ENCODE assay signal across 8 cellular contexts in genomic region chr14:58238252-58239247, GRCh38. TPM values are rescaled to one million over a fixed set of nuclear protein-coding genes. Genes with fewer than 3 reads are reported as not detected.
DNase-seq lines count a peak whose midpoint lies in the region; ATAC-seq and TF ChIP-seq lines count a peak whose summit lies in the region.

No MANE protein-coding gene starts in this region.

- H3K4me3 Mint-ChIP-seq in Caco-2 (ENCODE audit: unreplicated experiment) = no peak overlapping the region
- H3K4me3 Mint-ChIP-seq in effector memory CD8-positive, alpha-beta T cell = no peak overlapping the region

- H3K27ac Mint-ChIP-seq in Caco-2 (ENCODE audit: unreplicated experiment) = no peak overlapping the region
- H3K27ac Mint-ChIP-seq in effector memory CD8-positive, alpha-beta T cell = no peak overlapping the region

- no peaks in the 10 kb centered on the region for H3K27me3 Mint-ChIP-seq in Caco-2 (ENCODE audit: insufficient read depth, unreplicated experiment)
- H3K27me3 Mint-ChIP-seq in effector memory CD8-positive, alpha-beta T cell = no peaks in the 10 kb centered on the region

- intact Hi-C loops in Caco-2 (cut with micrococcal nuclease; ENCODE audit: unreplicated experiment) = no loop called here

- no peaks in the 10 kb centered on the region for H3K4me1 Mint-ChIP-seq in Caco-2 (ENCODE audit: low read depth, unreplicated experiment)
- peaks cover 2 to 5% of the 10 kb centered on the region in 2 donors for H3K4me1 Mint-ChIP-seq in effector memory CD8-positive, alpha-beta T cell (ENCODE audit: low read depth in 2 of 2)

- no peaks in the 10 kb centered on the region for H3K36me3 Mint-ChIP-seq in Caco-2 (ENCODE audit: insufficient read depth, unreplicated experiment)
- H3K36me3 Mint-ChIP-seq in effector memory CD8-positive, alpha-beta T cell (ENCODE audit: insufficient read depth) = peaks cover 11% of the 10 kb centered on the region

- no TSS peak for BruUV-seq in Caco-2 (replicated peaks; lab: Mats Ljungman, UMichigan)

- POLR2A ChIA-PET in Caco-2 (lab: Charles Lee) = interaction anchor here (1.2 kb wide), 1 partner anchor 60 kb away, joined by 5 read pairs; the partner anchor contains the start of gene ARID4A

- no peaks in the 10 kb centered on the region; the same call in 1 of the 2 replicates for H3K36me3 ChIP-seq in Caco-2 (ENCODE audit: control insufficient read depth, insufficient read depth, low read length)

- H3K4me3 ChIP-seq in Caco-2 (ENCODE audit: low read depth, low read length) = peak overlapping the region; percentile 65

- no peaks in the 10 kb centered on the region for H3K9me3 Mint-ChIP-seq in Caco-2 (ENCODE audit: unreplicated experiment)
- no peaks in the 10 kb centered on the region for H3K9me3 Mint-ChIP-seq in effector memory CD8-positive, alpha-beta T cell

- peak in 1 of 2 experiments; percentile 18 for DNase-seq in Caco-2
- peak; percentile 30 for DNase-seq in NAMALWA (ENCODE audit: low spot score)
- DNase-seq in effector memory CD8-positive, alpha-beta T cell = peak in 1 of 3 experiments; percentile 12
- DNase-seq in mucosa of gallbladder (ENCODE audit: low spot score) = peak; percentile 24
- no peak for DNase-seq in GM19240 (ENCODE audit: insufficient read length, low spot score)
- DNase-seq in NCI-H2196 treated with DMSO at 0.1 percent for 48 hours (lab: John Stamatoyannopoulos, UW; ENCODE audit: unreplicated experiment) = no peak
- no peak for DNase-seq in activated CD4-positive, alpha-beta T cell treated with anti-CD3 and anti-CD28 coated beads for 1 hour
- DNase-seq in T-helper 9 cell = no peak

- ATAC-seq in effector memory CD8-positive, alpha-beta T cell (replicated peaks) = peak; percentile 64

- H3K9me3 ChIP-seq in Caco-2 = no peaks in the 10 kb centered on the region

- CTCF ChIA-PET in Caco-2 (lab: Charles Lee) = no interaction called here

- TF ChIP-seq CTCF in Caco-2 (IDR thresholded peaks at IDR 0.05; ENCODE audit: insufficient read depth in 1 of 2, low read depth in 1 of 2, low read length in 1 of 2, severe bottlenecking in 1 of 2, unreplicated experiment in 1 of 2) = no peak

- H3K4me1 ChIP-seq in Caco-2 = 0 out of 2 replicates have a peak, but pooled peaks cover 6% of the 10 kb centered on the region

- H3K27me3 ChIP-seq in Caco-2 (replicated peaks; ENCODE audit: control insufficient read depth, insufficient read depth, low read length) = no peaks in the 10 kb centered on the region

RNA-seq across cellular contexts. Expression of gene PSMA3, which starts 6.1 kb away (rescaled TPM):
- total RNA-seq in Caco-2 (2022) (334 and 352 TPM in 2 replicates), mucosa of gallbladder (91.2 TPM)

RNA-seq across cellular contexts. Expression of gene ACTR10, which starts 38.6 kb away (rescaled TPM):
- total RNA-seq in Caco-2 (2022) (49.0 and 50.1 TPM in 2 replicates), mucosa of gallbladder (52.5 TPM)

RNA-seq across cellular contexts. Expression of gene ARID4A, which starts 59.8 kb away (rescaled TPM):
- total RNA-seq in Caco-2 (2022) = 30.7 and 31.5 TPM in 2 replicates
- 25.3 TPM for total RNA-seq in mucosa of gallbladder

Comparison
In these comparisons a context has a peak if more than half of its experiments do, and no peak if none do; other contexts are left out.
1. DNase-seq: peak in NAMALWA (single experiment) and mucosa of gallbladder (single experiment); none in GM19240 (single experiment), NCI-H2196 treated with DMSO at 0.1 percent for 48 hours (single experiment), activated CD4-positive, alpha-beta T cell treated with anti-CD3 and anti-CD28 coated beads for 1 hour (single experiment) and T-helper 9 cell (single experiment).